ENCODE assay signal across 18 cellular contexts in the genomic region with DNA sequence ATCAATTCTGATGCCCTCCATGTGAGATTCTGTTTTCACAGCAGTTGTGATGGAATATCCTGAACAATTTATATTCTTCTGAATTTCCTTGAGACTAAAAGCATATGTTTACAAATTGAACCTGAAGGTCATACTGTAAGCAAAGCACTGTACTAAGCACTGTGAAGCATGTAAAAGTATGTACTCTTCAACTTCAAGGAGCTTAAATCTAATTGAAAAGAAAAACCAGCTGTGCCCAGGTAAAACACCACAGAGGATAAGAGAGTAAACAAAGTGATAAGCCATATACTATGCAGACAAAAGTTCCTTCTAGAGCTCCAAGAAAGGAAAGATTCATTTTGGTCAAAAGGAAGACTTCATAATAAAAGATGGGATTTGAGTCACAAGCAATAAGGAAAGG.
DNase-seq lines count a peak whose midpoint lies in the region; ATAC-seq and TF ChIP-seq lines count a peak whose summit lies in the region.
"Had no signal": no experiment of that assay in that cellular context is flagged by ENCODE, and none has a peak within 500 bp of the region (broad histone marks: within the 10 kb centered on the region; RNA-seq: fewer than 3 reads in every experiment).

No MANE protein-coding gene starts in this region.

- H3K4me3 ChIP-seq in GM23338 (no peak overlapping the region), Loucy (ENCODE audit: low read length, poor library complexity, severe bottlenecking) (no peak overlapping the region), left lung (no peak overlapping the region), upper lobe of right lung (no peak overlapping the region)
- H3K4me3 ChIP-seq: GM12878 had no signal

- ATAC-seq in GM23338: no peak
- peak; percentile 77 for ATAC-seq in left lung
- ATAC-seq in upper lobe of right lung: peak; percentile 81
- ATAC-seq in GM21529 (IDR thresholded peaks at IDR 0.05; ENCODE audit: unreplicated experiment): no peak
- ATAC-seq: GM12878 had no signal

- H3K27me3 Mint-ChIP-seq in GM23338 (ENCODE audit: insufficient read depth, low read depth, poor library complexity): no peaks in the 10 kb centered on the region

- H3K27me3 ChIP-seq in GM23338 (ENCODE audit: insufficient read depth) (no peaks in the 10 kb centered on the region), Loucy (ENCODE audit: insufficient read depth, low read length, poor library complexity, severe bottlenecking) (no peaks in the 10 kb centered on the region), left lung (no peaks in the 10 kb centered on the region), upper lobe of right lung (no peaks in the 10 kb centered on the region)

- DNase-seq in GM23338 (ENCODE audit: low spot score) (no peak), left lung (no peak), upper lobe of right lung (no peak), NCI-H446 (lab: John Stamatoyannopoulos, UW) (no peak), superior temporal gyrus (ENCODE audit: extremely low spot score) (no peak)
- DNase-seq: C1 segment of cervical spinal cord; Calu3; CD4-positive, alpha-beta memory T cell; COR-L47; DMS153; DMS79; EL; GDM1; H7; HCEC 1CT had no signal

- H3K27ac Mint-ChIP-seq in GM23338: peak overlapping the region; percentile 48; the same call in 1 of the 2 replicates
- H3K27ac Mint-ChIP-seq: CD4-positive, alpha-beta memory T cell had no signal

- H3K9me2 ChIP-seq in GM23338 (ENCODE audit: insufficient read depth): no peaks in the 10 kb centered on the region
- H3K9me2 ChIP-seq in Loucy (replicated peaks; ENCODE audit: low read depth, low read length): no peaks in the 10 kb centered on the region

- TF ChIP-seq CTCF in GM23338 (conservative IDR thresholded peaks at IDR 0.05; ENCODE audit: low read depth in 2 of 2) (no peak), Loucy (conservative IDR thresholded peaks at IDR 0.05; ENCODE audit: low read length) (no peak), left lung (IDR thresholded peaks at IDR 0.05) (no peak), upper lobe of right lung (IDR thresholded peaks at IDR 0.05) (no peak)

- no peaks in the 10 kb centered on the region for H3K79me2 ChIP-seq in GM23338 (replicated peaks; ENCODE audit: insufficient read depth)
- no peaks in the 10 kb centered on the region for H3K79me2 ChIP-seq in Loucy (ENCODE audit: insufficient read depth, low read length)

- H2AFZ ChIP-seq in GM23338: no peak overlapping the region
- H2AFZ ChIP-seq in Loucy (ENCODE audit: low read length): peak overlapping the region; percentile 75

- no peaks in the 10 kb centered on the region for H3F3A ChIP-seq in GM23338 (replicated peaks; ENCODE audit: low read depth)
- no peaks in the 10 kb centered on the region for H3F3A ChIP-seq in Loucy (ENCODE audit: low read depth)

- intact Hi-C loops in left lung (cut with DNase I) (no loop called here), upper lobe of right lung (cut with DNase I) (no loop called here)

- no peaks in the 10 kb centered on the region for H3K9me3 Mint-ChIP-seq in GM23338
- H3K9me3 Mint-ChIP-seq: CD4-positive, alpha-beta memory T cell had no signal

- no peaks in the 10 kb centered on the region for H3K36me3 Mint-ChIP-seq in GM23338 (ENCODE audit: low read depth)
- H3K36me3 Mint-ChIP-seq: CD4-positive, alpha-beta memory T cell had no signal

- H3K36me3 ChIP-seq in GM23338 (ENCODE audit: insufficient read depth) (no peaks in the 10 kb centered on the region), Loucy (ENCODE audit: insufficient read depth, low read length) (no peaks in the 10 kb centered on the region), left lung (no peaks in the 10 kb centered on the region), upper lobe of right lung (no peaks in the 10 kb centered on the region)

- H3K9me3 ChIP-seq in Loucy (ENCODE audit: insufficient read depth, low read depth, low read length) (no peaks in the 10 kb centered on the region), left lung (no peaks in the 10 kb centered on the region), upper lobe of right lung (no peaks in the 10 kb centered on the region)

- no peak overlapping the region for H3K9ac ChIP-seq in Loucy (ENCODE audit: low read depth, low read length, poor library complexity, severe bottlenecking)

- H3K27ac ChIP-seq in GM23338 (ENCODE audit: low read depth) (no peak overlapping the region), left lung (no peak overlapping the region), upper lobe of right lung (no peak overlapping the region)

- 0 out of 2 replicates have a peak, but pooled peaks cover 4% of the 10 kb centered on the region for H3K4me1 ChIP-seq in GM23338 (ENCODE audit: insufficient read depth)
- peaks cover 6% of the 10 kb centered on the region for H3K4me1 ChIP-seq in Loucy (ENCODE audit: insufficient read depth, low read length, poor library complexity, severe bottlenecking)
- no peaks in the 10 kb centered on the region for H3K4me1 ChIP-seq in left lung
- H3K4me1 ChIP-seq in upper lobe of right lung: peaks cover 11% of the 10 kb centered on the region

- no peak overlapping the region for H3K4me3 Mint-ChIP-seq in GM23338
- H3K4me3 Mint-ChIP-seq: CD4-positive, alpha-beta memory T cell had no signal

- H4K20me1 ChIP-seq in GM23338 (replicated peaks; ENCODE audit: insufficient read depth): no peaks in the 10 kb centered on the region
- H4K20me1 ChIP-seq in Loucy (ENCODE audit: insufficient read depth, low read length, poor library complexity, severe bottlenecking): no peaks in the 10 kb centered on the region

- H3K4me1 Mint-ChIP-seq in GM23338: peaks cover 27% of the 10 kb centered on the region
- H3K4me1 Mint-ChIP-seq: CD4-positive, alpha-beta memory T cell had no signal

- no peak overlapping the region for H3K4me2 ChIP-seq in GM23338
- H3K4me2 ChIP-seq in Loucy (ENCODE audit: low read depth, low read length, poor library complexity, severe bottlenecking): no peak overlapping the region

TF ChIP-seq in GM23338, 12 proteins besides CTCF, POLR2A, EP300 and RAD21:
- TF ChIP-seq STAT1 (IDR thresholded peaks at IDR 0.05; ENCODE audit: unreplicated experiment) (no peak), ZNF331 (CRISPR knock-in tag; IDR thresholded peaks at IDR 0.05; ENCODE audit: low read depth) (no peak), CREB1 (CRISPR knock-in tag; IDR thresholded peaks at IDR 0.05; ENCODE audit: low read depth) (no peak), NANOG (IDR thresholded peaks at IDR 0.05; ENCODE audit: borderline replicate concordance) (no peak)
- TF ChIP-seq, protein P1, sequence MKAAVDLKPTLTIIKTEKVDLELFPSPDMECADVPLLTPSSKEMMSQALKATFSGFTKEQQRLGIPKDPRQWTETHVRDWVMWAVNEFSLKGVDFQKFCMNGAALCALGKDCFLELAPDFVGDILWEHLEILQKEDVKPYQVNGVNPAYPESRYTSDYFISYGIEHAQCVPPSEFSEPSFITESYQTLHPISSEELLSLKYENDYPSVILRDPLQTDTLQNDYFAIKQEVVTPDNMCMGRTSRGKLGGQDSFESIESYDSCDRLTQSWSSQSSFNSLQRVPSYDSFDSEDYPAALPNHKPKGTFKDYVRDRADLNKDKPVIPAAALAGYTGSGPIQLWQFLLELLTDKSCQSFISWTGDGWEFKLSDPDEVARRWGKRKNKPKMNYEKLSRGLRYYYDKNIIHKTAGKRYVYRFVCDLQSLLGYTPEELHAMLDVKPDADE (IDR thresholded peaks at IDR 0.05): no peak
- TF ChIP-seq, protein P2, sequence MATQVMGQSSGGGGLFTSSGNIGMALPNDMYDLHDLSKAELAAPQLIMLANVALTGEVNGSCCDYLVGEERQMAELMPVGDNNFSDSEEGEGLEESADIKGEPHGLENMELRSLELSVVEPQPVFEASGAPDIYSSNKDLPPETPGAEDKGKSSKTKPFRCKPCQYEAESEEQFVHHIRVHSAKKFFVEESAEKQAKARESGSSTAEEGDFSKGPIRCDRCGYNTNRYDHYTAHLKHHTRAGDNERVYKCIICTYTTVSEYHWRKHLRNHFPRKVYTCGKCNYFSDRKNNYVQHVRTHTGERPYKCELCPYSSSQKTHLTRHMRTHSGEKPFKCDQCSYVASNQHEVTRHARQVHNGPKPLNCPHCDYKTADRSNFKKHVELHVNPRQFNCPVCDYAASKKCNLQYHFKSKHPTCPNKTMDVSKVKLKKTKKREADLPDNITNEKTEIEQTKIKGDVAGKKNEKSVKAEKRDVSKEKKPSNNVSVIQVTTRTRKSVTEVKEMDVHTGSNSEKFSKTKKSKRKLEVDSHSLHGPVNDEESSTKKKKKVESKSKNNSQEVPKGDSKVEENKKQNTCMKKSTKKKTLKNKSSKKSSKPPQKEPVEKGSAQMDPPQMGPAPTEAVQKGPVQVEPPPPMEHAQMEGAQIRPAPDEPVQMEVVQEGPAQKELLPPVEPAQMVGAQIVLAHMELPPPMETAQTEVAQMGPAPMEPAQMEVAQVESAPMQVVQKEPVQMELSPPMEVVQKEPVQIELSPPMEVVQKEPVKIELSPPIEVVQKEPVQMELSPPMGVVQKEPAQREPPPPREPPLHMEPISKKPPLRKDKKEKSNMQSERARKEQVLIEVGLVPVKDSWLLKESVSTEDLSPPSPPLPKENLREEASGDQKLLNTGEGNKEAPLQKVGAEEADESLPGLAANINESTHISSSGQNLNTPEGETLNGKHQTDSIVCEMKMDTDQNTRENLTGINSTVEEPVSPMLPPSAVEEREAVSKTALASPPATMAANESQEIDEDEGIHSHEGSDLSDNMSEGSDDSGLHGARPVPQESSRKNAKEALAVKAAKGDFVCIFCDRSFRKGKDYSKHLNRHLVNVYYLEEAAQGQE (IDR thresholded peaks at IDR 0.05; ENCODE audit: unreplicated experiment): no peak

Comparison
In these comparisons a context has a peak if more than half of its experiments do, and no peak if none do; other contexts are left out.
1. ATAC-seq: peak in left lung (single experiment) and upper lobe of right lung (single experiment); none in GM23338 (single experiment) and GM21529 (single experiment).